6 cellular contexts compared by ENCODE assay signal in the genomic region with DNA sequence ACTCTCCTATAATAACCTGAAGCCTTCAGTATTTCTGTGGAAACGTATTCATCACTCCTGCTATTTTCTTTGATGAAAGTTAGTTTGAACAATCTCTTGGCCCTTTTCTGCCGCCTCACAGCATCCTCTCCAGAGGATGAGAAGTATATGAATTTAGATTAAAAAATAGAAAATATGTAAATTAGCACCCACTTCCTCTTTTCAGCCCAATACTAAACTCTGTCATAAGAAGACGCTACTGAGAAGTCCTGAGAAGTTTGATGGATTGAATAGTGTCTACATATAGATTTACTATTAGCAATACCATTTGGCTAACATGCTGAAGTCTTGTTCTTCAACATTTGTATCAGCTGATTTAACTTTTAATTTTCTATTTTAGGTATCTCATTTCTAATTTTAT.
"Had no signal": no experiment of that assay in that cellular context is flagged by ENCODE, and none has a peak within 500 bp of the region (broad histone marks: within the 10 kb centered on the region; RNA-seq: fewer than 3 reads in every experiment).

No MANE protein-coding gene starts in this region.

- DNase-seq: H9, HCEC 1CT, IMR-90, KG1 had no signal

- H3K4me3 ChIP-seq: GM23338, K562 had no signal

- H3K4me2 ChIP-seq: GM23338 had no signal

- ATAC-seq: GM23338, K562 had no signal

- H2AFZ ChIP-seq: GM23338 had no signal
